2 cellular contexts compared by ENCODE assay signal in the genomic region with DNA sequence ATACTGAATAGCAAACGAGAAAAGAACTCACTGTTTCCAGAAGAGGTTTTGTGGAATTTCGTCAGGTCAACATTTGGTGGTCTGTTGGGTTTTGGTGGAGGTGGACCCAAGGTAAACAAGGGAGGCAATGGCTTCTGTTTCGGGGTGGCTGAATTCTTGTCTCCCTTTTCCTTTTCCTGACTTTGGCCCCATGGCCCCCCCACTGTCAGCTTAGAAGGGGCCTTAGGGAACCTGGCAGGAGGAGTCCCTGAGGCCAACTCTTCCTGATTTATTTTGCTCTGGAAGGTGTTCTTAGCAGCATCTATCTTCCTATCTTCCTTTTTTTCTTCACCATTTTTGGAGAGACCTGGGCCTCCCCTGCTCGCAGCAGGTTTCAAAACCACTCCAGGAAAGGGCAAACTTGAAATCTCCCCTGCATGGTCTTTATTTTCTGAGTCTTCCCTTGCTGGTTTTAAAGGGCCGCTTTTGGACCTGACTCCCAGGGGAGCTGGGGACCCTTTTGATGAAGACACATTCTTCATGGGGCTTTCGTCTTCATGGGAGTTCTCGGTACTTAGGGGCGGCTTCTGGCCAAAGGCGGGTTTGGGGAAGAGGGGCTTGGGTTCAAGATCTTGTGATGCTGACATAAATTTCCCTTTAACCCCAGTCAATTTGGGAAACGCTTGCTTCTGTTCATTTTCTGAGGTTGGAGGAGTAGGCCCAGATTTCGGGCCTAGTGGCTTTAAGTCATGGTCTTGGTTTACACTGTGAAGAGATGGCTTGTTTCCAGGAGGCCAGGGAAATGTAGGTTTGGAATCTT.
TF ChIP-seq lines count a peak whose summit lies in the region.

No MANE protein-coding gene starts in this region.

TF ChIP-seq in liver, 16 proteins besides CTCF, POLR2A, EP300 and RAD21:
- TF ChIP-seq SP1 (IDR thresholded peaks at IDR 0.05) (no peak), FOXA2 (IDR thresholded peaks at IDR 0.05) (no peak), HNF4G (IDR thresholded peaks at IDR 0.05) (no peak), RXRA (IDR thresholded peaks at IDR 0.05) (no peak), JUND (IDR thresholded peaks at IDR 0.05) (no peak), NR2F2 (IDR thresholded peaks at IDR 0.05) (no peak), EGR1 (IDR thresholded peaks at IDR 0.05; ENCODE audit: low read depth in 2 of 2) (no peak), TAF1 (conservative IDR thresholded peaks at IDR 0.05) (no peak), MAX (IDR thresholded peaks at IDR 0.05) (no peak), ZBTB33 (IDR thresholded peaks at IDR 0.05) (no peak), GABPA (IDR thresholded peaks at IDR 0.05 in 1 of 2, conservative IDR thresholded peaks at IDR 0.05 in 1 of 2) (no peak)
- TF ChIP-seq, protein P1, sequence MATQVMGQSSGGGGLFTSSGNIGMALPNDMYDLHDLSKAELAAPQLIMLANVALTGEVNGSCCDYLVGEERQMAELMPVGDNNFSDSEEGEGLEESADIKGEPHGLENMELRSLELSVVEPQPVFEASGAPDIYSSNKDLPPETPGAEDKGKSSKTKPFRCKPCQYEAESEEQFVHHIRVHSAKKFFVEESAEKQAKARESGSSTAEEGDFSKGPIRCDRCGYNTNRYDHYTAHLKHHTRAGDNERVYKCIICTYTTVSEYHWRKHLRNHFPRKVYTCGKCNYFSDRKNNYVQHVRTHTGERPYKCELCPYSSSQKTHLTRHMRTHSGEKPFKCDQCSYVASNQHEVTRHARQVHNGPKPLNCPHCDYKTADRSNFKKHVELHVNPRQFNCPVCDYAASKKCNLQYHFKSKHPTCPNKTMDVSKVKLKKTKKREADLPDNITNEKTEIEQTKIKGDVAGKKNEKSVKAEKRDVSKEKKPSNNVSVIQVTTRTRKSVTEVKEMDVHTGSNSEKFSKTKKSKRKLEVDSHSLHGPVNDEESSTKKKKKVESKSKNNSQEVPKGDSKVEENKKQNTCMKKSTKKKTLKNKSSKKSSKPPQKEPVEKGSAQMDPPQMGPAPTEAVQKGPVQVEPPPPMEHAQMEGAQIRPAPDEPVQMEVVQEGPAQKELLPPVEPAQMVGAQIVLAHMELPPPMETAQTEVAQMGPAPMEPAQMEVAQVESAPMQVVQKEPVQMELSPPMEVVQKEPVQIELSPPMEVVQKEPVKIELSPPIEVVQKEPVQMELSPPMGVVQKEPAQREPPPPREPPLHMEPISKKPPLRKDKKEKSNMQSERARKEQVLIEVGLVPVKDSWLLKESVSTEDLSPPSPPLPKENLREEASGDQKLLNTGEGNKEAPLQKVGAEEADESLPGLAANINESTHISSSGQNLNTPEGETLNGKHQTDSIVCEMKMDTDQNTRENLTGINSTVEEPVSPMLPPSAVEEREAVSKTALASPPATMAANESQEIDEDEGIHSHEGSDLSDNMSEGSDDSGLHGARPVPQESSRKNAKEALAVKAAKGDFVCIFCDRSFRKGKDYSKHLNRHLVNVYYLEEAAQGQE (IDR thresholded peaks at IDR 0.05) = no peak

TF ChIP-seq in HepG2, 621 proteins besides CTCF, POLR2A, EP300 and RAD21:
- no peak for TF ChIP-seq BORCS8-MEF2B (CRISPR knock-in tag; IDR thresholded peaks at IDR 0.05)
- no peak for TF ChIP-seq ZNF430 (CRISPR knock-in tag; IDR thresholded peaks at IDR 0.05)
- TF ChIP-seq BRD4 (CRISPR knock-in tag; IDR thresholded peaks at IDR 0.05) = no peak
- no peak for TF ChIP-seq ZNF138 (CRISPR knock-in tag; IDR thresholded peaks at IDR 0.05; ENCODE audit: low read depth)
- TF ChIP-seq HMGXB4 (CRISPR knock-in tag; IDR thresholded peaks at IDR 0.05; ENCODE audit: borderline replicate concordance in 1 of 2, low read depth in 1 of 2) = no peak
- TF ChIP-seq ESRRA (CRISPR knock-in tag; IDR thresholded peaks at IDR 0.05; ENCODE audit: low read depth) = no peak
- TF ChIP-seq SNAPC5 (CRISPR knock-in tag; IDR thresholded peaks at IDR 0.05; ENCODE audit: borderline replicate concordance) = no peak
- no peak for TF ChIP-seq ZNF672 (CRISPR knock-in tag; IDR thresholded peaks at IDR 0.05)
- no peak for TF ChIP-seq RARG (CRISPR knock-in tag; IDR thresholded peaks at IDR 0.05; ENCODE audit: low read depth)
- TF ChIP-seq NCOA5 (CRISPR knock-in tag; IDR thresholded peaks at IDR 0.05) = no peak
- TF ChIP-seq MAX (IDR thresholded peaks at IDR 0.05) = no peak
- no peak for TF ChIP-seq RORA (CRISPR knock-in tag; IDR thresholded peaks at IDR 0.05)
- TF ChIP-seq ZNF724P (CRISPR knock-in tag; IDR thresholded peaks at IDR 0.05; ENCODE audit: borderline replicate concordance) = no peak
- TF ChIP-seq ZNF331 (CRISPR knock-in tag; IDR thresholded peaks at IDR 0.05) = no peak
- no peak for TF ChIP-seq GMEB2 (CRISPR knock-in tag; IDR thresholded peaks at IDR 0.05; ENCODE audit: low read depth)
- no peak for TF ChIP-seq MZF1 (CRISPR knock-in tag; IDR thresholded peaks at IDR 0.05; ENCODE audit: borderline replicate concordance)
